In the genomic region with DNA sequence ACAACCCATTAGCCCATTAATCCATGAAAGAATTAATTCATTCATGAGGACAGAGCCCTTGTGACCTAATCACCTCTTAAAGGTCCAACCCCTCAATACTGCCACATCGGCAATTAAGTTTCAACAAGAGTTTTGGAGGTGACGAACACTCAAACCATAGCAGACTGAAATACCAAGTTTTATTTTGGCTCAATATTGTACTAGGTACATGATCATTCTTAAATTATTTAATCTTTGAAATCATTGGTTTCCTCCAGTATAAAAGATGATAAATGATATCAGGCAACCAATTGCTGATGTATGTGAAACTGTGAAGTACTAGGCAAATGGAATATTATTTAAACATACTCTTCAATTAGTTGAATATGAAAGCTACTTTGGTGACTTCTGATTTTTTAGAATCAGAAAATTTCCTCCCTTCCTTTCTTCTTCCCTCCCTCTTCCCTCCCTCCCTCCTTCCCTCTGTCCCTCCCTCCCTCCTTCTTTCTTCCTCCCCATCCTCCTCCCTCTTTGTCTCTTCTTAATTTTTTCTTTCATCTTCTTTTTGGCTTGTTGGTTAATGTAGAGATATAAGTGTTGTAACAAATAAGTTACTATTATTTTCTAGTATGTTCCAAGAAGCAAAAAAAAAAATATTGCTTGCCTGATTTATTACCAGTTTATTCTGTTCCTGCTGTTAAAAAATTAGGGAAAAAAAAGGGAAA, we compare ENCODE assay signal across 9 cellular contexts.
A peak's percentile ranks its signal among the peaks of the same experiment; 100 is the strongest.
DNase-seq lines count a peak whose midpoint lies in the region; ATAC-seq and TF ChIP-seq lines count a peak whose summit lies in the region.
"Had no signal": no experiment of that assay in that cellular context is flagged by ENCODE, and none has a peak within 500 bp of the region (broad histone marks: within the 10 kb centered on the region; RNA-seq: fewer than 3 reads in every experiment).

No MANE protein-coding gene starts in this region.

- H2BK12ac ChIP-seq in neuronal stem cell (ENCODE audit: low read length), result no peak overlapping the region

- H3K4me1 ChIP-seq in A673 (ENCODE audit: insufficient read depth, low read length, poor library complexity, severe bottlenecking) (peaks cover 49% of the 10 kb centered on the region), colonic mucosa (no peaks in the 10 kb centered on the region), neuronal stem cell (ENCODE audit: control insufficient read depth in 2 of 2, insufficient read depth in 1 of 2, low read depth in 1 of 2, low read length in 2 of 2) (peaks cover 7 to 20% of the 10 kb centered on the region in 2 donors)

- H3K27ac ChIP-seq in A673 (ENCODE audit: low read depth, low read length, poor library complexity, severe bottlenecking) (peak overlapping the region; percentile 92), colonic mucosa (peak overlapping the region; percentile 67), neuronal stem cell (replicated peaks; ENCODE audit: low read length) (no peak overlapping the region)

- H2AFZ ChIP-seq in neuronal stem cell (ENCODE audit: low read length), result peak overlapping the region; percentile 82

- H3K27me3 ChIP-seq in A673 (replicated peaks; ENCODE audit: insufficient read depth, low read depth, low read length, poor library complexity) (no peaks in the 10 kb centered on the region), colonic mucosa (no peaks in the 10 kb centered on the region), neuronal stem cell (ENCODE audit: control insufficient read depth in 3 of 3, insufficient read depth in 3 of 3, low read depth in 1 of 3, low read length in 3 of 3) (no peaks in the 10 kb centered on the region)

- no peak overlapping the region for H2BK5ac ChIP-seq in neuronal stem cell (ENCODE audit: low read length)

- H2AK5ac ChIP-seq in neuronal stem cell (ENCODE audit: low read depth, low read length), result no peak overlapping the region

- H3K4ac ChIP-seq in neuronal stem cell (ENCODE audit: low read length), result no peak overlapping the region

- H3K36me3 ChIP-seq in A673 (ENCODE audit: insufficient read depth, low read length, poor library complexity, severe bottlenecking) (no peaks in the 10 kb centered on the region), colonic mucosa (no peaks in the 10 kb centered on the region), neuronal stem cell (replicated peaks in 1 of 2; ENCODE audit: control insufficient read depth in 2 of 2, insufficient read depth in 2 of 2, low read length in 2 of 2) (no peaks in the 10 kb centered on the region)

- DNase-seq in A673 (ENCODE audit: low spot score) (no peak), colonic mucosa (no peak), neuronal stem cell (ENCODE audit: low spot score) (no peak), NOMO-1 treated with dmso at 0.1 percent for 144 hours (lab: John Stamatoyannopoulos, UW; ENCODE audit: unreplicated experiment) (no peak), left lobe of liver (ENCODE audit: low spot score) (no peak), SW 1271 (lab: John Stamatoyannopoulos, UW) (no peak), CD14-positive monocyte (ENCODE audit: low spot score) (no peak)
- DNase-seq: activated CD4-positive, alpha-beta T cell treated with anti-CD3 and anti-CD28 coated beads, Interleukin-2, amount 10 ng/mL, durations not matched to agents 7 days and 5 days had no signal

- no peak overlapping the region for H3K4me2 ChIP-seq in neuronal stem cell (ENCODE audit: insufficient read depth, low read length, poor library complexity, severe bottlenecking)

- peaks cover 0 to 7% (median 1%) of the 10 kb centered on the region in 3 donors for H3K27me3 Mint-ChIP-seq in CD14-positive monocyte (ENCODE audit: low read depth in 3 of 3)
- H3K27me3 Mint-ChIP-seq: activated CD4-positive, alpha-beta T cell treated with anti-CD3 and anti-CD28 coated beads, Interleukin-2, amount 10 ng/mL, durations not matched to agents 7 days and 5 days had no signal

- no peak overlapping the region for H2BK15ac ChIP-seq in neuronal stem cell (ENCODE audit: low read length)

- H4K91ac ChIP-seq in neuronal stem cell (ENCODE audit: low read depth, low read length, poor library complexity), result no peak overlapping the region

- H3K9me3 Mint-ChIP-seq in CD14-positive monocyte, result no peaks in the 10 kb centered on the region

- H2BK120ac ChIP-seq in neuronal stem cell (ENCODE audit: low read depth, low read length), result no peak overlapping the region

- H4K8ac ChIP-seq in neuronal stem cell (ENCODE audit: low read depth, low read length), result no peak overlapping the region

- CTCF ChIA-PET in A673 (lab: Charles Lee), result no interaction called here

- POLR2A ChIA-PET in A673 (lab: Charles Lee; ENCODE audit: low non-redundant PET), result no interaction called here

- H3K23ac ChIP-seq in neuronal stem cell (ENCODE audit: low read depth, low read length, poor library complexity), result no peak overlapping the region

- H3K27ac Mint-ChIP-seq in CD14-positive monocyte, result peak overlapping the region in 3 of 7 donors; percentile 12 to 87 (median 69)

- H3K4me1 Mint-ChIP-seq in CD14-positive monocyte, result peaks cover 46% of the 10 kb centered on the region

- no peaks in the 10 kb centered on the region for H3K79me1 ChIP-seq in neuronal stem cell (ENCODE audit: low read depth, low read length)

- BruUV-seq in A673 (replicated peaks; lab: Mats Ljungman, UMichigan), result no TSS peak

- H3K36me3 Mint-ChIP-seq in CD14-positive monocyte, result no peaks in the 10 kb centered on the region

- H3K4me3 Mint-ChIP-seq in CD14-positive monocyte, result no peak overlapping the region

- H3K18ac ChIP-seq in neuronal stem cell (ENCODE audit: low read length), result no peak overlapping the region

- no peak for TF ChIP-seq CTCF in A673 (conservative IDR thresholded peaks at IDR 0.05; ENCODE audit: low read depth, low read length)
- no peak for TF ChIP-seq CTCF in colonic mucosa (IDR thresholded peaks at IDR 0.05)
- TF ChIP-seq CTCF in CD14-positive monocyte (IDR thresholded peaks at IDR 0.05), result no peak

- H3K9me3 ChIP-seq in A673 (ENCODE audit: low read depth, low read length, poor library complexity, severe bottlenecking) (no peaks in the 10 kb centered on the region), colonic mucosa (no peaks in the 10 kb centered on the region), neuronal stem cell (replicated peaks in 1 of 2; ENCODE audit: control insufficient read depth in 2 of 2, insufficient read depth in 1 of 2, low read depth in 1 of 2, low read length in 2 of 2) (peaks cover 0 to 2% of the 10 kb centered on the region in 2 donors)

- H3K9ac ChIP-seq in colonic mucosa (ENCODE audit: low read depth in 2 of 2, low read length in 2 of 2) (no peak overlapping the region), neuronal stem cell (ENCODE audit: low read depth, low read length, poor library complexity) (no peak overlapping the region)

- no CpG with 5 or more reads among the region's 2 CpGs for WGBS in neuronal stem cell (ENCODE audit: extremely low coverage in 2 of 2, insufficient read length in 2 of 2, insufficient replicate concordance in 1 of 2), 2 donors

- ATAC-seq in HG03196 (IDR thresholded peaks at IDR 0.05; ENCODE audit: unreplicated experiment), result peak; percentile 1
- no peak for ATAC-seq in left lobe of liver

- H3K4me3 ChIP-seq in A673 (ENCODE audit: low read depth, low read length, poor library complexity, severe bottlenecking) (peak overlapping the region; percentile 16), colonic mucosa (no peak overlapping the region), neuronal stem cell (ENCODE audit: low read length in 2 of 2) (no peak overlapping the region)

- intact Hi-C loops in A673 (cut with micrococcal nuclease; ENCODE audit: unreplicated experiment), result loop anchor here (5.0 kb wide), 3 partner anchors 75 to 230 kb away; no protein-coding TSS in a partner anchor
- intact Hi-C loops in colonic mucosa (cut with DNase I), result no loop called here
- intact Hi-C loops in CD14-positive monocyte (cut with micrococcal nuclease), result loop anchor here in 1 of 2 donors (5.0 kb wide), 2 partner anchors 40 to 85 kb away; no protein-coding TSS in a partner anchor

- H3K14ac ChIP-seq in neuronal stem cell (ENCODE audit: low read length), result no peak overlapping the region
